20 cellular contexts compared by ENCODE assay signal in the genomic region with DNA sequence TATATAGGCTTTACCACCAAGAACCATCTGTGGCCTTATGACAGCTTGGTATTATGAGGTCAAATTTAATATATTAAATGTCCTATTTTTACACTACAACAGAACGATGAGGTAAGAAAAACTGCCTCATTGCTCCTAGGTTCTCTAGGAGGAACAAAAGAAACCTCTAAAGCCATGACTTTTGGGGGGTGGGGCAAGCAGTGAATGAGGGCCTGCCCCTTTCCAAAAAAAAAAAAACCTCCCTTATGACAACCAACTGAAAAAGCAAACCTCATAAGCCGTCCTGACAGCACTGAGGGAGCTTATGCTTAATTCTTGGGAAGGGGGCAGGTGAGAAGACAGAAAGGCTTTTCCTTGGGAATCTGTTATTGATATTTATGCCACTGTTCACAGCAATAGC.
DNase-seq lines count a peak whose midpoint lies in the region; ATAC-seq and TF ChIP-seq lines count a peak whose summit lies in the region.
"Had no signal": no experiment of that assay in that cellular context is flagged by ENCODE, and none has a peak within 500 bp of the region (broad histone marks: within the 10 kb centered on the region; RNA-seq: fewer than 3 reads in every experiment).

No MANE protein-coding gene starts in this region.

- WGBS in endodermal cell (ENCODE audit: insufficient coverage in 1 of 2, insufficient read length in 1 of 2), 2 experiments: 94% methylated on average over 2 of the region's 2 CpGs; no CpG with 5 or more reads in 1 of the 2 experiments
- 89% methylated on average over 2 of the region's 2 CpGs for WGBS in smooth muscle cell (ENCODE audit: low lambda C conversion rate)
- WGBS in GM23248 (ENCODE audit: low coverage in 1 of 2, low lambda C conversion rate in 2 of 2, missing lambda C conversion rate in 2 of 2), 2 experiments: 67 to 74% methylated on average over 2 of the region's 2 CpGs

- H3K36me3 Mint-ChIP-seq in GM23338 (ENCODE audit: low read depth) (peaks cover 6% of the 10 kb centered on the region; the same call in 2 of the 3 replicates), endodermal cell (ENCODE audit: low read depth) (peaks cover 29% of the 10 kb centered on the region)
- H3K36me3 Mint-ChIP-seq in CD8-positive, alpha-beta T cell: peaks cover 73% of the 10 kb centered on the region

- no peak overlapping the region for H3K9ac ChIP-seq in endodermal cell (ENCODE audit: extremely low read depth, low read length, poor library complexity, severe bottlenecking)
- no peak overlapping the region for H3K9ac ChIP-seq in smooth muscle cell (ENCODE audit: low read depth)
- H3K9ac ChIP-seq in GM23248: no peak overlapping the region

- H3K4me3 ChIP-seq in GM23338: no peak overlapping the region
- no peak overlapping the region for H3K4me3 ChIP-seq in NB4 (ENCODE audit: low read depth, low read length)
- no peak overlapping the region for H3K4me3 ChIP-seq in endodermal cell (ENCODE audit: low read length)
- no peak overlapping the region for H3K4me3 ChIP-seq in smooth muscle cell
- H3K4me3 ChIP-seq in GM23248: no peak overlapping the region
- no peak overlapping the region for H3K4me3 ChIP-seq in CD8-positive, alpha-beta T cell (ENCODE audit: low read depth, low read length)
- H3K4me3 ChIP-seq: A549, SK-N-MC had no signal

- H3K4me1 Mint-ChIP-seq in GM23338: peaks cover 6% of the 10 kb centered on the region
- peaks cover 4% of the 10 kb centered on the region for H3K4me1 Mint-ChIP-seq in endodermal cell
- H3K4me1 Mint-ChIP-seq in CD8-positive, alpha-beta T cell (ENCODE audit: low read depth): peaks cover 15% of the 10 kb centered on the region
- H3K4me1 Mint-ChIP-seq: B cell had no signal

- H3K27ac Mint-ChIP-seq in GM23338 (no peak overlapping the region), endodermal cell (no peak overlapping the region)
- no peak overlapping the region for H3K27ac Mint-ChIP-seq in CD8-positive, alpha-beta T cell
- H3K27ac Mint-ChIP-seq: B cell had no signal

- H2AFZ ChIP-seq in GM23338 (no peak overlapping the region), smooth muscle cell (ENCODE audit: low read depth) (no peak overlapping the region), GM23248 (no peak overlapping the region)

- H3K9me3 Mint-ChIP-seq in GM23338 (no peaks in the 10 kb centered on the region), endodermal cell (no peaks in the 10 kb centered on the region)
- no peaks in the 10 kb centered on the region for H3K9me3 Mint-ChIP-seq in CD8-positive, alpha-beta T cell

- H3K9me3 ChIP-seq in endodermal cell (ENCODE audit: control insufficient read depth, low read length) (no peaks in the 10 kb centered on the region), smooth muscle cell (replicated peaks; ENCODE audit: low read depth) (no peaks in the 10 kb centered on the region), GM23248 (ENCODE audit: low read depth) (no peaks in the 10 kb centered on the region)
- H3K9me3 ChIP-seq in CD8-positive, alpha-beta T cell (ENCODE audit: low read length): no peaks in the 10 kb centered on the region
- H3K9me3 ChIP-seq: A549 had no signal

- H3K4me3 Mint-ChIP-seq in GM23338 (no peak overlapping the region), endodermal cell (no peak overlapping the region)
- no peak overlapping the region for H3K4me3 Mint-ChIP-seq in CD8-positive, alpha-beta T cell
- H3K4me3 Mint-ChIP-seq: B cell had no signal

- H3K27ac ChIP-seq in GM23338 (ENCODE audit: low read depth) (peak overlapping the region; percentile 50; the same call in 1 of the 2 replicates), endodermal cell (ENCODE audit: low read depth, low read length) (no peak overlapping the region), smooth muscle cell (ENCODE audit: low read depth) (peak overlapping the region; percentile 56), GM23248 (no peak overlapping the region)
- H3K27ac ChIP-seq in CD8-positive, alpha-beta T cell (ENCODE audit: low read depth, low read length): no peak overlapping the region
- H3K27ac ChIP-seq: A549, RWPE1, SK-N-MC had no signal

- TF ChIP-seq CTCF in GM23338 (conservative IDR thresholded peaks at IDR 0.05; ENCODE audit: low read depth in 2 of 2): no peak
- no peak for TF ChIP-seq CTCF in NB4 (IDR thresholded peaks at IDR 0.05; ENCODE audit: low read depth, low read length)
- TF ChIP-seq CTCF in endodermal cell (conservative IDR thresholded peaks at IDR 0.05): no peak
- no peak for TF ChIP-seq CTCF in smooth muscle cell (IDR thresholded peaks at IDR 0.05; ENCODE audit: borderline replicate concordance, insufficient read depth, poor library complexity, severe bottlenecking)
- no peak for TF ChIP-seq CTCF in CD8-positive, alpha-beta T cell (IDR thresholded peaks at IDR 0.05)

- H4K20me1 ChIP-seq in GM23338 (replicated peaks; ENCODE audit: insufficient read depth) (peaks cover 8% of the 10 kb centered on the region; the same call in 1 of the 2 replicates), smooth muscle cell (ENCODE audit: low read depth) (peaks cover 63% of the 10 kb centered on the region), GM23248 (ENCODE audit: insufficient read depth) (no peaks in the 10 kb centered on the region; the same call in 1 of the 2 replicates)

- H3K27me3 ChIP-seq in GM23338 (ENCODE audit: insufficient read depth) (no peaks in the 10 kb centered on the region), endodermal cell (ENCODE audit: control insufficient read depth, insufficient read depth, low read length, poor library complexity, severe bottlenecking) (no peaks in the 10 kb centered on the region), smooth muscle cell (ENCODE audit: low read depth) (no peaks in the 10 kb centered on the region), GM23248 (replicated peaks; ENCODE audit: insufficient read depth) (no peaks in the 10 kb centered on the region)
- no peaks in the 10 kb centered on the region for H3K27me3 ChIP-seq in CD8-positive, alpha-beta T cell (ENCODE audit: insufficient read depth, low read length)

- H3K36me3 ChIP-seq in GM23338 (ENCODE audit: insufficient read depth): no peaks in the 10 kb centered on the region
- H3K36me3 ChIP-seq in endodermal cell (ENCODE audit: control insufficient read depth, insufficient read depth, low read length): peaks cover 19% of the 10 kb centered on the region
- peaks cover 4% of the 10 kb centered on the region for H3K36me3 ChIP-seq in smooth muscle cell (ENCODE audit: low read depth)
- 0 out of 2 replicates have a peak, but pooled peaks cover 4% of the 10 kb centered on the region for H3K36me3 ChIP-seq in GM23248 (ENCODE audit: low read depth)
- H3K36me3 ChIP-seq in CD8-positive, alpha-beta T cell (ENCODE audit: insufficient read depth, low read length): peaks cover 26% of the 10 kb centered on the region

- no peaks in the 10 kb centered on the region; the same call in 1 of the 2 replicates for H3K9me2 ChIP-seq in GM23338 (ENCODE audit: insufficient read depth)
- no peaks in the 10 kb centered on the region for H3K9me2 ChIP-seq in GM23248 (ENCODE audit: insufficient read depth)

- DNase-seq in GM23338 (ENCODE audit: low spot score): no peak
- DNase-seq in NB4 (ENCODE audit: low read depth): peak; percentile 37
- peak; percentile 10 for DNase-seq in endodermal cell
- DNase-seq in smooth muscle cell (lab: John Stamatoyannopoulos, UW; ENCODE audit: unreplicated experiment): no peak
- no peak for DNase-seq in GM23248
- no peak for DNase-seq in CD8-positive, alpha-beta T cell
- DNase-seq: EL, GF-D8, NCI-H1694, NCI-H2081, NCI-H2171, NCI-H526, PC-3, SHP77 treated with DMSO at 0.1 percent for 48 hours had no signal

- in situ Hi-C loops in GM23248 (cut with MboI): no loop called here

- H3K27me3 Mint-ChIP-seq in GM23338 (ENCODE audit: insufficient read depth, low read depth, poor library complexity) (no peaks in the 10 kb centered on the region), endodermal cell (ENCODE audit: insufficient read depth) (no peaks in the 10 kb centered on the region)
- H3K27me3 Mint-ChIP-seq in CD8-positive, alpha-beta T cell (ENCODE audit: low read depth): no peaks in the 10 kb centered on the region
- H3K27me3 Mint-ChIP-seq: B cell had no signal

- ATAC-seq in GM23338 (no peak), HG02610 (IDR thresholded peaks at IDR 0.05; ENCODE audit: unreplicated experiment) (no peak), HG03565 (IDR thresholded peaks at IDR 0.05; ENCODE audit: unreplicated experiment) (no peak)
- no peak for ATAC-seq in CD8-positive, alpha-beta T cell
- ATAC-seq: A549, PC-3 had no signal

- H3K4me1 ChIP-seq in GM23338 (ENCODE audit: insufficient read depth): no peaks in the 10 kb centered on the region
- H3K4me1 ChIP-seq in endodermal cell (ENCODE audit: control insufficient read depth, insufficient read depth, low read length): no peaks in the 10 kb centered on the region
- peaks cover 13% of the 10 kb centered on the region for H3K4me1 ChIP-seq in smooth muscle cell (ENCODE audit: low read depth)
- peaks cover 4% of the 10 kb centered on the region; the same call in 1 of the 2 replicates for H3K4me1 ChIP-seq in GM23248 (ENCODE audit: insufficient read depth)
- H3K4me1 ChIP-seq in CD8-positive, alpha-beta T cell (ENCODE audit: insufficient read depth, low read length): no peaks in the 10 kb centered on the region
- H3K4me1 ChIP-seq: A549 had no signal

- H3K4me2 ChIP-seq in GM23338: no peak overlapping the region
- no peak overlapping the region for H3K4me2 ChIP-seq in smooth muscle cell
- no peak overlapping the region for H3K4me2 ChIP-seq in GM23248 (ENCODE audit: unreplicated experiment)
- H3K4me2 ChIP-seq: A549 had no signal

- intact Hi-C loops in CD8-positive, alpha-beta T cell (cut with DNase I, micrococcal nuclease): no loop called here

- H3K79me2 ChIP-seq in GM23338 (replicated peaks; ENCODE audit: insufficient read depth) (peaks cover 12% of the 10 kb centered on the region), smooth muscle cell (ENCODE audit: low read depth) (peaks cover 3% of the 10 kb centered on the region), GM23248 (ENCODE audit: insufficient read depth) (peaks cover 77% of the 10 kb centered on the region)

- H3F3A ChIP-seq in GM23338 (replicated peaks; ENCODE audit: low read depth) (no peaks in the 10 kb centered on the region), smooth muscle cell (ENCODE audit: low read depth) (no peaks in the 10 kb centered on the region), GM23248 (ENCODE audit: insufficient read depth) (peaks cover 8% of the 10 kb centered on the region; the same call in 1 of the 2 replicates)

- no peak for TF ChIP-seq POLR2A in NB4 (IDR thresholded peaks at IDR 0.05; ENCODE audit: extremely low read depth, insufficient read length)

- POLR2A ChIA-PET in CD8-positive, alpha-beta T cell (lab: Charles Lee): no interaction called here

- CTCF ChIA-PET in CD8-positive, alpha-beta T cell (lab: Charles Lee): interaction anchor here (1.0 to 1.1 kb wide), 2 partner anchors 9 to 12 kb away, joined by 3 to 4 read pairs; no protein-coding TSS in a partner anchor

TF ChIP-seq in GM23338, 12 proteins besides CTCF, POLR2A, EP300 and RAD21 (continues in another document):
- no peak for TF ChIP-seq EZH2phosphoT487 (IDR thresholded peaks at IDR 0.05; ENCODE audit: unreplicated experiment)
- TF ChIP-seq CREB1 (CRISPR knock-in tag; IDR thresholded peaks at IDR 0.05; ENCODE audit: low read depth): no peak

Comparison
In these comparisons a context has a peak if more than half of its experiments do, and no peak if none do; other contexts are left out.
1. DNase-seq: peak in NB4 (single experiment) and endodermal cell (single experiment); none in GM23338 (single experiment), smooth muscle cell (single experiment), GM23248 (single experiment) and CD8-positive, alpha-beta T cell (0 of 7).
2. H3K27ac ChIP-seq: peak in GM23338 (single experiment) and smooth muscle cell (single experiment); none in endodermal cell (single experiment), GM23248 (single experiment) and CD8-positive, alpha-beta T cell (single experiment).